ENCODE assay signal across 22 cellular contexts in genomic region chr4:123836919-123837605, GRCh38.
DNase-seq lines count a peak whose midpoint lies in the region; ATAC-seq, FAIRE-seq and TF ChIP-seq lines count a peak whose summit lies in the region.
"Had no signal": no experiment of that assay in that cellular context is flagged by ENCODE, and none has a peak within 500 bp of the region (broad histone marks: within the 10 kb centered on the region; RNA-seq: fewer than 3 reads in every experiment).

No MANE protein-coding gene starts in this region.

- no peak overlapping the region for H3K9ac ChIP-seq in astrocyte (ENCODE audit: low read length)
- no peak overlapping the region for H3K9ac ChIP-seq in keratinocyte (ENCODE audit: control insufficient read depth, extremely low read depth, insufficient read depth, low read length)

- TF ChIP-seq POLR2A in heart left ventricle (IDR thresholded peaks at IDR 0.05), result no peak
- TF ChIP-seq POLR2A in suprapubic skin (IDR thresholded peaks at IDR 0.05), result no peak

- H3K27ac ChIP-seq in heart left ventricle (peak overlapping the region in 8 of 12 donors; percentile 6 to 89 (median 60)), astrocyte (ENCODE audit: low read depth, low read length) (peak overlapping the region; percentile 2), keratinocyte (ENCODE audit: control insufficient read depth, insufficient read depth, low read length) (no peak overlapping the region), suprapubic skin (peak overlapping the region; percentile 25)
- H3K27ac ChIP-seq: C4-2B, coronary artery, prostate gland, RWPE1, thyroid gland had no signal

- H3K79me2 ChIP-seq in astrocyte (ENCODE audit: insufficient read depth, low read length), result no peaks in the 10 kb centered on the region
- H3K79me2 ChIP-seq in keratinocyte (ENCODE audit: control insufficient read depth, insufficient read depth, low read length), result no peaks in the 10 kb centered on the region

- H3K36me3 Mint-ChIP-seq in astrocyte (ENCODE audit: low read depth, unreplicated experiment), result no peaks in the 10 kb centered on the region
- H3K36me3 Mint-ChIP-seq: activated naive CD4-positive, alpha-beta T cell treated with anti-CD3 and anti-CD28 coated beads, Interleukin-2, amount 10 ng/mL, durations not matched to agents 7 days and 5 days; naive thymus-derived CD4-positive, alpha-beta T cell; stimulated activated naive B cell treated with anti-CD40 and anti-IgM and Interleukin-4, amounts not matched to agents 10 μg/mL and 1 μg/mL and 100 μg/mL, for 72 hours; T-cell had no signal

- intact Hi-C loops in heart left ventricle (cut with DNase I), result loop anchor here in 2 of 10 donors (10.0 kb wide), 2 partner anchors 442 to 1052 kb away; partner anchors contain the start of gene SPRY1 (in 1 of the 2)
- intact Hi-C loops in left cardiac atrium (cut with DNase I), result loop anchor here in 1 of 2 donors (10.0 kb wide), 1 partner anchor 108 kb away; no protein-coding TSS in a partner anchor

- H3K27me3 Mint-ChIP-seq in astrocyte (ENCODE audit: low read depth, unreplicated experiment), result no peaks in the 10 kb centered on the region
- H3K27me3 Mint-ChIP-seq: activated naive CD4-positive, alpha-beta T cell treated with anti-CD3 and anti-CD28 coated beads, Interleukin-2, amount 10 ng/mL, durations not matched to agents 7 days and 5 days; stimulated activated naive B cell treated with anti-CD40 and anti-IgM and Interleukin-4, amounts not matched to agents 10 μg/mL and 1 μg/mL and 100 μg/mL, for 72 hours; T-cell had no signal

- H3K4me1 ChIP-seq in heart left ventricle (peaks cover 0 to 55% (median 30%) of the 10 kb centered on the region in 12 donors), astrocyte (ENCODE audit: insufficient read depth, low read length) (peaks cover 24% of the 10 kb centered on the region), keratinocyte (ENCODE audit: control insufficient read depth, extremely low read depth, insufficient read depth, low read length) (peaks cover 20% of the 10 kb centered on the region), suprapubic skin (peaks cover 10% of the 10 kb centered on the region)
- H3K4me1 ChIP-seq: prostate gland, thyroid gland had no signal

- H3K9me1 ChIP-seq in keratinocyte (ENCODE audit: control insufficient read depth, extremely low read depth, insufficient read depth, low read length), result no peaks in the 10 kb centered on the region

- H3K9me3 Mint-ChIP-seq in astrocyte (ENCODE audit: unreplicated experiment), result no peaks in the 10 kb centered on the region
- H3K9me3 Mint-ChIP-seq: activated naive CD4-positive, alpha-beta T cell treated with anti-CD3 and anti-CD28 coated beads, Interleukin-2, amount 10 ng/mL, durations not matched to agents 7 days and 5 days; stimulated activated naive B cell treated with anti-CD40 and anti-IgM and Interleukin-4, amounts not matched to agents 10 μg/mL and 1 μg/mL and 100 μg/mL, for 72 hours; T-cell had no signal

- peak overlapping the region; percentile 94 for H3K27ac Mint-ChIP-seq in astrocyte (ENCODE audit: unreplicated experiment)
- H3K27ac Mint-ChIP-seq: activated naive CD4-positive, alpha-beta T cell treated with anti-CD3 and anti-CD28 coated beads, Interleukin-2, amount 10 ng/mL, durations not matched to agents 7 days and 5 days; naive thymus-derived CD4-positive, alpha-beta T cell; stimulated activated naive B cell treated with anti-CD40 and anti-IgM and Interleukin-4, amounts not matched to agents 10 μg/mL and 1 μg/mL and 100 μg/mL, for 72 hours; T-cell had no signal

- H3K4me1 Mint-ChIP-seq in astrocyte (ENCODE audit: low read depth, unreplicated experiment), result peaks cover 31% of the 10 kb centered on the region
- H3K4me1 Mint-ChIP-seq: activated naive CD4-positive, alpha-beta T cell treated with anti-CD3 and anti-CD28 coated beads, Interleukin-2, amount 10 ng/mL, durations not matched to agents 7 days and 5 days; naive thymus-derived CD4-positive, alpha-beta T cell; stimulated activated naive B cell treated with anti-CD40 and anti-IgM and Interleukin-4, amounts not matched to agents 10 μg/mL and 1 μg/mL and 100 μg/mL, for 72 hours; T-cell had no signal

- 46 to 57% (median 51%) methylated on average over 3 of the region's 3 CpGs for WGBS in heart left ventricle, 4 donors
- 77% methylated on average over 3 of the region's 3 CpGs for WGBS in suprapubic skin

- ATAC-seq in heart left ventricle (no peak), left cardiac atrium (no peak)
- ATAC-seq: naive thymus-derived CD4-positive, alpha-beta T cell; stimulated activated naive B cell treated with anti-CD40 and anti-IgM and Interleukin-4, amounts not matched to agents 10 μg/mL and 1 μg/mL and 100 μg/mL, for 72 hours; T-cell had no signal

- peaks cover 0 to 4% (median 0%) of the 10 kb centered on the region in 12 donors for H3K9me3 ChIP-seq in heart left ventricle
- H3K9me3 ChIP-seq in astrocyte (ENCODE audit: insufficient read depth, low read depth, low read length), result no peaks in the 10 kb centered on the region
- H3K9me3 ChIP-seq in keratinocyte (ENCODE audit: control insufficient read depth, low read depth, low read length), result no peaks in the 10 kb centered on the region
- H3K9me3 ChIP-seq in suprapubic skin, result no peaks in the 10 kb centered on the region
- H3K9me3 ChIP-seq: prostate gland, thyroid gland had no signal

- H3K4me2 ChIP-seq in astrocyte (ENCODE audit: low read length), result no peak overlapping the region
- no peak overlapping the region for H3K4me2 ChIP-seq in keratinocyte (ENCODE audit: control insufficient read depth, extremely low read depth, insufficient read depth, low read depth, low read length)

- no peaks in the 10 kb centered on the region for H3K27me3 ChIP-seq in heart left ventricle
- H3K27me3 ChIP-seq in astrocyte (ENCODE audit: insufficient read depth, low read length), result no peaks in the 10 kb centered on the region
- H3K27me3 ChIP-seq in keratinocyte (ENCODE audit: control insufficient read depth, extremely low read depth, insufficient read depth, low read length), result no peaks in the 10 kb centered on the region
- no peaks in the 10 kb centered on the region for H3K27me3 ChIP-seq in suprapubic skin
- H3K27me3 ChIP-seq: thyroid gland had no signal

- H3K4me3 Mint-ChIP-seq in astrocyte (ENCODE audit: unreplicated experiment), result no peak overlapping the region
- H3K4me3 Mint-ChIP-seq: activated naive CD4-positive, alpha-beta T cell treated with anti-CD3 and anti-CD28 coated beads, Interleukin-2, amount 10 ng/mL, durations not matched to agents 7 days and 5 days; naive thymus-derived CD4-positive, alpha-beta T cell; stimulated activated naive B cell treated with anti-CD40 and anti-IgM and Interleukin-4, amounts not matched to agents 10 μg/mL and 1 μg/mL and 100 μg/mL, for 72 hours; T-cell had no signal

- TF ChIP-seq CTCF in heart left ventricle (IDR thresholded peaks at IDR 0.05), result no peak
- no peak for TF ChIP-seq CTCF in astrocyte (IDR thresholded peaks at IDR 0.05; ENCODE audit: insufficient read depth, low read depth, low read length)
- no peak for TF ChIP-seq CTCF in keratinocyte (optimal IDR thresholded peaks at IDR 0.05 in 1 of 3, IDR thresholded peaks at IDR 0.05 in 1 of 3, conservative IDR thresholded peaks at IDR 0.05 in 1 of 3; ENCODE audit: extremely low read depth in 1 of 3, insufficient read depth in 2 of 3, low read length in 3 of 3)
- TF ChIP-seq CTCF in suprapubic skin (IDR thresholded peaks at IDR 0.05), result no peak
- no peak for TF ChIP-seq CTCF in GM10266 (IDR thresholded peaks at IDR 0.05; ENCODE audit: control insufficient read depth, insufficient read depth, low read depth, missing control alignments)

- no peak for TF ChIP-seq EP300 in suprapubic skin (IDR thresholded peaks at IDR 0.05)

- H3K36me3 ChIP-seq in heart left ventricle, result no peaks in the 10 kb centered on the region
- H3K36me3 ChIP-seq in astrocyte (ENCODE audit: insufficient read depth, low read length), result no peaks in the 10 kb centered on the region
- H3K36me3 ChIP-seq in keratinocyte (ENCODE audit: control insufficient read depth in 2 of 2, extremely low read depth in 1 of 2, insufficient read depth in 2 of 2, low read length in 2 of 2), result no peaks in the 10 kb centered on the region
- no peaks in the 10 kb centered on the region for H3K36me3 ChIP-seq in suprapubic skin
- H3K36me3 ChIP-seq: prostate gland, thyroid gland had no signal

- H3K4me3 ChIP-seq in heart left ventricle, result no peak overlapping the region
- no peak overlapping the region for H3K4me3 ChIP-seq in astrocyte (ENCODE audit: insufficient read depth, low read depth, low read length)
- no peak overlapping the region for H3K4me3 ChIP-seq in keratinocyte (ENCODE audit: control insufficient read depth in 2 of 3, extremely low read depth in 1 of 3, insufficient read depth in 2 of 3, low read depth in 1 of 3, low read length in 3 of 3)
- no peak overlapping the region for H3K4me3 ChIP-seq in suprapubic skin
- H3K4me3 ChIP-seq: coronary artery, lung, prostate gland, thyroid gland had no signal

- FAIRE-seq in astrocyte (lab: Jason Lieb, UNC) (no peak), keratinocyte (lab: Jason Lieb, UNC) (peak; percentile 36)
- FAIRE-seq: A204.1 had no signal

- dilution Hi-C loops in keratinocyte (cut with MboI; ENCODE audit: extremely low pct_ligation_motif_present, low sequenced_read_pairs), result no loop called here

- H4K20me1 ChIP-seq in astrocyte (ENCODE audit: insufficient read depth, low read length), result no peaks in the 10 kb centered on the region
- no peaks in the 10 kb centered on the region for H4K20me1 ChIP-seq in keratinocyte (ENCODE audit: control insufficient read depth, extremely low read depth, insufficient read depth, low read length)

- H2AFZ ChIP-seq in astrocyte (ENCODE audit: low read depth, low read length) (no peak overlapping the region), keratinocyte (ENCODE audit: control insufficient read depth, low read length) (peak overlapping the region; percentile 8)

- DNase-seq in heart left ventricle (no peak), left cardiac atrium (no peak), astrocyte (ENCODE audit: low read depth) (peak; percentile 32), keratinocyte (ENCODE audit: low read depth, low spot score) (no peak), suprapubic skin (ENCODE audit: low spot score in 2 of 2) (no peak), AG08395 (ENCODE audit: low spot score) (no peak), NCI-H526 treated with DMSO at 0.1 percent for 48 hours (lab: John Stamatoyannopoulos, UW) (no peak), GM10266 (ENCODE audit: extremely low spot score) (no peak)
- DNase-seq: activated naive CD4-positive, alpha-beta T cell treated with anti-CD3 and anti-CD28 coated beads, Interleukin-2, amount 10 ng/mL, durations not matched to agents 7 days and 5 days; Kasumi-1; naive thymus-derived CD4-positive, alpha-beta T cell; NCI-H82; stimulated activated CD4-positive, alpha-beta T cell treated with anti-CD3 and anti-CD28 coated beads, Interleukin-15, amount 100 ng/mL, for 24 hours; stimulated activated naive B cell treated with anti-CD40 and anti-IgM and Interleukin-4, amounts not matched to agents 10 μg/mL and 1 μg/mL and 100 μg/mL, for 72 hours; T-cell; thyroid gland had no signal
